Comparison of ENCODE assay signal across 8 cellular contexts in the genomic region with DNA sequence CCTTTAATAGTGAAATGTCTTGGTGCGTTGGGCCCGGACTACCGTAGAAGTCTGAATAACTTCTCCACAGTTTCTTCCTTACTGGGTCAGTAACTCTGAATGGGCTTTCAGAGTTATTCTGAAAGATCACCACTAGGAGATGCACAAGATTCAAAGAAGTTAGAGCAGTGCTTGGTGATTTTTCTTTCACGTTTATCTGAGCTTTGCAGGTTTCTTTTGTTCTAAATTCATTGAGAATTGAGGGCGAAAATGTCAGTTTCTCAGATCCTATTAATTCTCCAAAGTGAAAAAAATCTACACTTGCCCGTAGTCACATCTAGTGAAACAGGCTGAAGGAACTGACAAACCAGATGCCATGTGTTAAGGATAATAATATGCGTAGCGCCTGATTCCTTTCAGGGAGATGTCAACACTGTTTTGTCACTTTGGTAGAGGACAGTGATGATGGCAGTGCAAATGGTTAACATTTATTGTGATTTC.
DNase-seq lines count a peak whose midpoint lies in the region; ATAC-seq, FAIRE-seq and TF ChIP-seq lines count a peak whose summit lies in the region.

No MANE protein-coding gene starts in this region.

- DNase-seq in EL (peak; percentile 67), NCI-H510A (lab: John Stamatoyannopoulos, UW) (peak; percentile 19), astrocyte (ENCODE audit: low read depth) (peak; percentile 69), hepatocyte (ENCODE audit: low spot score) (peak; percentile 67), ureter (ENCODE audit: low spot score) (no peak), mesenteric fat pad (ENCODE audit: low spot score) (no peak)

- peak; percentile 53 for ATAC-seq in HG02759 (IDR thresholded peaks at IDR 0.05; ENCODE audit: unreplicated experiment)

- H3K4me2 ChIP-seq in astrocyte (ENCODE audit: low read length) (peak overlapping the region; percentile 26), hepatocyte (peak overlapping the region; percentile 34), skeletal muscle satellite cell (ENCODE audit: low read length) (peak overlapping the region; percentile 45)

- H3K27ac ChIP-seq in astrocyte (ENCODE audit: low read depth, low read length) = peak overlapping the region; percentile 22
- peak overlapping the region; percentile 2 for H3K27ac ChIP-seq in hepatocyte

- no peaks in the 10 kb centered on the region for H4K20me1 ChIP-seq in astrocyte (ENCODE audit: insufficient read depth, low read length)
- H4K20me1 ChIP-seq in hepatocyte (ENCODE audit: insufficient read depth, poor library complexity, severe bottlenecking) = no peaks in the 10 kb centered on the region

- peaks cover 9% of the 10 kb centered on the region for H3K27me3 Mint-ChIP-seq in astrocyte (ENCODE audit: low read depth, unreplicated experiment)

- no peaks in the 10 kb centered on the region for H3K9me2 ChIP-seq in hepatocyte (replicated peaks; ENCODE audit: insufficient read depth)

- H2AFZ ChIP-seq in astrocyte (ENCODE audit: low read depth, low read length) = no peak overlapping the region
- no peak overlapping the region for H2AFZ ChIP-seq in hepatocyte

- WGBS in hepatocyte (ENCODE audit: low lambda C conversion rate, missing lambda C conversion rate) = 26% methylated on average over 8 of the region's 8 CpGs

- no peaks in the 10 kb centered on the region for H3K36me3 ChIP-seq in astrocyte (ENCODE audit: insufficient read depth, low read length)
- H3K36me3 ChIP-seq in hepatocyte (replicated peaks; ENCODE audit: insufficient read depth, low read depth) = no peaks in the 10 kb centered on the region
- no peaks in the 10 kb centered on the region for H3K36me3 ChIP-seq in skeletal muscle satellite cell (ENCODE audit: insufficient read depth, low read length)

- FAIRE-seq in astrocyte (lab: Jason Lieb, UNC) = peak; percentile 75

- TF ChIP-seq CTCF in astrocyte (IDR thresholded peaks at IDR 0.05; ENCODE audit: insufficient read depth, low read depth, low read length) (peak; percentile 100), hepatocyte (IDR thresholded peaks at IDR 0.05; ENCODE audit: poor library complexity) (peak; percentile 94)

- H3K4me3 Mint-ChIP-seq in astrocyte (ENCODE audit: unreplicated experiment) = no peak overlapping the region

- H3K4me3 ChIP-seq in astrocyte (ENCODE audit: insufficient read depth, low read depth, low read length) (no peak overlapping the region), hepatocyte (no peak overlapping the region), skeletal muscle satellite cell (ENCODE audit: low read length) (no peak overlapping the region)

- H3K79me2 ChIP-seq in astrocyte (ENCODE audit: insufficient read depth, low read length) (no peaks in the 10 kb centered on the region), hepatocyte (no peaks in the 10 kb centered on the region)

- no peak overlapping the region for H3K27ac Mint-ChIP-seq in astrocyte (ENCODE audit: unreplicated experiment)

- H3K9ac ChIP-seq in astrocyte (ENCODE audit: low read length) (peak overlapping the region; percentile 19), skeletal muscle satellite cell (ENCODE audit: low read depth, low read length) (peak overlapping the region; percentile 28)

- H3K9me3 Mint-ChIP-seq in astrocyte (ENCODE audit: unreplicated experiment) = no peaks in the 10 kb centered on the region

- H3K4me1 Mint-ChIP-seq in astrocyte (ENCODE audit: low read depth, unreplicated experiment) = peaks cover 15% of the 10 kb centered on the region

- H3K4me1 ChIP-seq in astrocyte (ENCODE audit: insufficient read depth, low read length) = peaks cover 8% of the 10 kb centered on the region
- peaks cover 11% of the 10 kb centered on the region for H3K4me1 ChIP-seq in hepatocyte (ENCODE audit: insufficient read depth)
- peaks cover 23% of the 10 kb centered on the region for H3K4me1 ChIP-seq in skeletal muscle satellite cell (ENCODE audit: control insufficient read depth, insufficient read depth, low read length)

- H3K9me3 ChIP-seq in astrocyte (ENCODE audit: insufficient read depth, low read depth, low read length) = no peaks in the 10 kb centered on the region
- no peaks in the 10 kb centered on the region for H3K9me3 ChIP-seq in hepatocyte (ENCODE audit: low read depth)
- no peaks in the 10 kb centered on the region for H3K9me3 ChIP-seq in skeletal muscle satellite cell (replicated peaks; ENCODE audit: low read length)

- no peaks in the 10 kb centered on the region for H3K27me3 ChIP-seq in astrocyte (ENCODE audit: insufficient read depth, low read length)
- no peaks in the 10 kb centered on the region for H3K27me3 ChIP-seq in hepatocyte
- H3K27me3 ChIP-seq in skeletal muscle satellite cell (ENCODE audit: control insufficient read depth, insufficient read depth, low read length) = no peaks in the 10 kb centered on the region

- H3K36me3 Mint-ChIP-seq in astrocyte (ENCODE audit: low read depth, unreplicated experiment) = peaks cover 2% of the 10 kb centered on the region

Comparison
In these comparisons a context has a peak if more than half of its experiments do, and no peak if none do; other contexts are left out.
1. DNase-seq: peak in EL (single experiment), NCI-H510A (single experiment), astrocyte (single experiment) and hepatocyte (single experiment); none in ureter (single experiment) and mesenteric fat pad (single experiment).
2. Peak in every context shown above with its lines, with median percentiles within 50 percentile points of each other: H3K4me2 ChIP-seq.